In the genomic region with DNA sequence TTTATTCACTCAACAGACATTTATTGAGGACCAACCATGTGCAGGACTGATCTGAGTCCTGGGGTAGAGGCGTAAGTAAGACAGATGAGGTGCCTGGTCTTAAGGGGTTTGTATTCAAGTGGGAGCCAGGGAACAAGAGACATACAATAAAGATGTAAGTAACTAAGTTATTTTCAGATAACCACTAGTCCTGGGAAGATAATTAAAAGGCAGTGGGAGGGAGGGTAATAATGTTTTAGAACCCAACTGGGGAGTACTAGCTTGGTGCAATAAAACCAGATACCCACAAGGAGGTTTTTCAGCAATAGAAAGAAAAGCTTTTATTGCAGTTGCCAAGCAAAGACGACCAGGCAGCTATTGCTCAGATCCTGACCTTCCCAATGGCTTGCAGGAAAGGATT, we compare ENCODE assay signal across 2 cellular contexts.
TF ChIP-seq lines count a peak whose summit lies in the region.

No MANE protein-coding gene starts in this region.

TF ChIP-seq in HEK293, 187 proteins besides CTCF, POLR2A, EP300 and RAD21 (continued from another document):
- TF ChIP-seq ZBTB44 (tag by site-specific recombination; IDR thresholded peaks at IDR 0.05), result peak; percentile 35; the same call in 1 of the 2 replicates
- TF ChIP-seq MZF1 (tag by site-specific recombination; IDR thresholded peaks at IDR 0.05; ENCODE audit: borderline replicate concordance), result peak; percentile 32; the same call in 1 of the 2 replicates
- TF ChIP-seq GLIS1 (tag by site-specific recombination; IDR thresholded peaks at IDR 0.05), result peak; percentile 97
- TF ChIP-seq, protein P1, sequence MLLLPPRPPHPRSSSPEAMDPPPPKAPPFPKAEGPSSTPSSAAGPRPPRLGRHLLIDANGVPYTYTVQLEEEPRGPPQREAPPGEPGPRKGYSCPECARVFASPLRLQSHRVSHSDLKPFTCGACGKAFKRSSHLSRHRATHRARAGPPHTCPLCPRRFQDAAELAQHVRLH (tag by site-specific recombination; IDR thresholded peaks at IDR 0.05), result 0 out of 2 replicates have a peak, but pooled peaks have one; percentile 57
- no peak for TF ChIP-seq ZNF792 (tag by site-specific recombination; IDR thresholded peaks at IDR 0.05)
- peak; percentile 42; the same call in 1 of the 2 replicates for TF ChIP-seq ZNF423 (tag by site-specific recombination; IDR thresholded peaks at IDR 0.05)
- peak; percentile 20; the same call in 1 of the 2 replicates for TF ChIP-seq ZNF596 (tag by site-specific recombination; IDR thresholded peaks at IDR 0.05)
- TF ChIP-seq, protein P2, sequence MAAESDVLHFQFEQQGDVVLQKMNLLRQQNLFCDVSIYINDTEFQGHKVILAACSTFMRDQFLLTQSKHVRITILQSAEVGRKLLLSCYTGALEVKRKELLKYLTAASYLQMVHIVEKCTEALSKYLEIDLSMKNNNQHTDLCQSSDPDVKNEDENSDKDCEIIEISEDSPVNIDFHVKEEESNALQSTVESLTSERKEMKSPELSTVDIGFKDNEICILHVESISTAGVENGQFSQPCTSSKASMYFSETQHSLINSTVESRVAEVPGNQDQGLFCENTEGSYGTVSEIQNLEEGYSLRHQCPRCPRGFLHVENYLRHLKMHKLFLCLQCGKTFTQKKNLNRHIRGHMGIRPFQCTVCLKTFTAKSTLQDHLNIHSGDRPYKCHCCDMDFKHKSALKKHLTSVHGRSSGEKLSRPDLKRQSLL (tag by site-specific recombination; IDR thresholded peaks at IDR 0.05), result no peak
- peak; percentile 51; the same call in 1 of the 2 replicates for TF ChIP-seq BCL11B (tag by site-specific recombination; IDR thresholded peaks at IDR 0.05; ENCODE audit: low read depth)
- no peak for TF ChIP-seq ZNF10 (tag by site-specific recombination; IDR thresholded peaks at IDR 0.05)
- 0 out of 2 replicates have a peak, but pooled peaks have one; percentile 7 for TF ChIP-seq ZBTB8A (tag by site-specific recombination; IDR thresholded peaks at IDR 0.05)
- TF ChIP-seq ZFHX2 (tag by site-specific recombination; conservative IDR thresholded peaks at IDR 0.05), result 0 out of 2 replicates have a peak, but pooled peaks have one; percentile 28
- TF ChIP-seq WT1 (tag by site-specific recombination; IDR thresholded peaks at IDR 0.05), result peak; percentile 99
- peak; percentile 26; the same call in 1 of the 2 replicates for TF ChIP-seq ZNF561 (tag by site-specific recombination; IDR thresholded peaks at IDR 0.05; ENCODE audit: borderline replicate concordance)
- TF ChIP-seq IKZF3 (tag by site-specific recombination; IDR thresholded peaks at IDR 0.05), result peak; percentile 28; the same call in 1 of the 2 replicates
- peak; percentile 96 for TF ChIP-seq ZIC2 (tag by site-specific recombination; IDR thresholded peaks at IDR 0.05)
- TF ChIP-seq FEZF1 (tag by site-specific recombination; IDR thresholded peaks at IDR 0.05), result peak; percentile 82
- TF ChIP-seq ZNF514 (tag by site-specific recombination; IDR thresholded peaks at IDR 0.05), result no peak
- TF ChIP-seq SCRT1 (tag by site-specific recombination; IDR thresholded peaks at IDR 0.05; ENCODE audit: borderline replicate concordance), result 0 out of 2 replicates have a peak, but pooled peaks have one; percentile 7

TF ChIP-seq in WTC11, 78 proteins besides CTCF, POLR2A, EP300 and RAD21 (continued from another document):
- TF ChIP-seq ZSCAN18 (CRISPR knock-in tag; IDR thresholded peaks at IDR 0.05), result no peak
- no peak for TF ChIP-seq SOX15 (CRISPR knock-in tag; IDR thresholded peaks at IDR 0.05)
- TF ChIP-seq GRHL2 (CRISPR knock-in tag; IDR thresholded peaks at IDR 0.05; ENCODE audit: insufficient replicate concordance, severe bottlenecking), result no peak
